Comparison of ENCODE assay signal across 2 cellular contexts in genomic region chr18:8854550-8854949, GRCh38.
TF ChIP-seq lines count a peak whose summit lies in the region.

No MANE protein-coding gene starts in this region.

TF ChIP-seq in SK-N-SH, 30 proteins besides CTCF, POLR2A, EP300 and RAD21 (continued from another document):
- TF ChIP-seq GABPA (IDR thresholded peaks at IDR 0.05; ENCODE audit: low read depth) = no peak
- TF ChIP-seq, protein P1, sequence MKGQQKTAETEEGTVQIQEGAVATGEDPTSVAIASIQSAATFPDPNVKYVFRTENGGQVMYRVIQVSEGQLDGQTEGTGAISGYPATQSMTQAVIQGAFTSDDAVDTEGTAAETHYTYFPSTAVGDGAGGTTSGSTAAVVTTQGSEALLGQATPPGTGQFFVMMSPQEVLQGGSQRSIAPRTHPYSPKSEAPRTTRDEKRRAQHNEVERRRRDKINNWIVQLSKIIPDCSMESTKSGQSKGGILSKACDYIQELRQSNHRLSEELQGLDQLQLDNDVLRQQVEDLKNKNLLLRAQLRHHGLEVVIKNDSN (IDR thresholded peaks at IDR 0.05; ENCODE audit: borderline replicate concordance, low read depth) = no peak
- TF ChIP-seq NRF1 (IDR thresholded peaks at IDR 0.05; ENCODE audit: low read depth, low read length) = no peak
- no peak for TF ChIP-seq NFIC (IDR thresholded peaks at IDR 0.05; ENCODE audit: borderline replicate concordance)
- TF ChIP-seq JUND (IDR thresholded peaks at IDR 0.05) = no peak
- TF ChIP-seq ELF1 (IDR thresholded peaks at IDR 0.05) = no peak
- TF ChIP-seq RFX5 (IDR thresholded peaks at IDR 0.05; ENCODE audit: low read length) = no peak
- TF ChIP-seq, protein P2, sequence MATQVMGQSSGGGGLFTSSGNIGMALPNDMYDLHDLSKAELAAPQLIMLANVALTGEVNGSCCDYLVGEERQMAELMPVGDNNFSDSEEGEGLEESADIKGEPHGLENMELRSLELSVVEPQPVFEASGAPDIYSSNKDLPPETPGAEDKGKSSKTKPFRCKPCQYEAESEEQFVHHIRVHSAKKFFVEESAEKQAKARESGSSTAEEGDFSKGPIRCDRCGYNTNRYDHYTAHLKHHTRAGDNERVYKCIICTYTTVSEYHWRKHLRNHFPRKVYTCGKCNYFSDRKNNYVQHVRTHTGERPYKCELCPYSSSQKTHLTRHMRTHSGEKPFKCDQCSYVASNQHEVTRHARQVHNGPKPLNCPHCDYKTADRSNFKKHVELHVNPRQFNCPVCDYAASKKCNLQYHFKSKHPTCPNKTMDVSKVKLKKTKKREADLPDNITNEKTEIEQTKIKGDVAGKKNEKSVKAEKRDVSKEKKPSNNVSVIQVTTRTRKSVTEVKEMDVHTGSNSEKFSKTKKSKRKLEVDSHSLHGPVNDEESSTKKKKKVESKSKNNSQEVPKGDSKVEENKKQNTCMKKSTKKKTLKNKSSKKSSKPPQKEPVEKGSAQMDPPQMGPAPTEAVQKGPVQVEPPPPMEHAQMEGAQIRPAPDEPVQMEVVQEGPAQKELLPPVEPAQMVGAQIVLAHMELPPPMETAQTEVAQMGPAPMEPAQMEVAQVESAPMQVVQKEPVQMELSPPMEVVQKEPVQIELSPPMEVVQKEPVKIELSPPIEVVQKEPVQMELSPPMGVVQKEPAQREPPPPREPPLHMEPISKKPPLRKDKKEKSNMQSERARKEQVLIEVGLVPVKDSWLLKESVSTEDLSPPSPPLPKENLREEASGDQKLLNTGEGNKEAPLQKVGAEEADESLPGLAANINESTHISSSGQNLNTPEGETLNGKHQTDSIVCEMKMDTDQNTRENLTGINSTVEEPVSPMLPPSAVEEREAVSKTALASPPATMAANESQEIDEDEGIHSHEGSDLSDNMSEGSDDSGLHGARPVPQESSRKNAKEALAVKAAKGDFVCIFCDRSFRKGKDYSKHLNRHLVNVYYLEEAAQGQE (IDR thresholded peaks at IDR 0.05; ENCODE audit: low read depth, low read length) = no peak
- TF ChIP-seq FOSL2 (IDR thresholded peaks at IDR 0.05; ENCODE audit: borderline replicate concordance, low read depth) = no peak
- TF ChIP-seq FOXM1 (IDR thresholded peaks at IDR 0.05; ENCODE audit: low read depth) = no peak
- no peak for TF ChIP-seq CHD2 (IDR thresholded peaks at IDR 0.05; ENCODE audit: low read length, partially characterized antibody)
- TF ChIP-seq, protein P3, sequence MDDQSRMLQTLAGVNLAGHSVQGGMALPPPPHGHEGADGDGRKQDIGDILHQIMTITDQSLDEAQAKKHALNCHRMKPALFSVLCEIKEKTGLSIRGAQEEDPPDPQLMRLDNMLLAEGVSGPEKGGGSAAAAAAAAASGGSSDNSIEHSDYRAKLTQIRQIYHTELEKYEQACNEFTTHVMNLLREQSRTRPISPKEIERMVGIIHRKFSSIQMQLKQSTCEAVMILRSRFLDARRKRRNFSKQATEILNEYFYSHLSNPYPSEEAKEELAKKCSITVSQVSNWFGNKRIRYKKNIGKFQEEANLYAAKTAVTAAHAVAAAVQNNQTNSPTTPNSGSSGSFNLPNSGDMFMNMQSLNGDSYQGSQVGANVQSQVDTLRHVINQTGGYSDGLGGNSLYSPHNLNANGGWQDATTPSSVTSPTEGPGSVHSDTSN (IDR thresholded peaks at IDR 0.05) = no peak

TF ChIP-seq in SK-N-SH treated with all-trans-retinoic acid at 6 μM for 48 hours, 23 proteins besides CTCF, POLR2A, EP300 and RAD21 (continued from another document):
- TF ChIP-seq, protein P4, sequence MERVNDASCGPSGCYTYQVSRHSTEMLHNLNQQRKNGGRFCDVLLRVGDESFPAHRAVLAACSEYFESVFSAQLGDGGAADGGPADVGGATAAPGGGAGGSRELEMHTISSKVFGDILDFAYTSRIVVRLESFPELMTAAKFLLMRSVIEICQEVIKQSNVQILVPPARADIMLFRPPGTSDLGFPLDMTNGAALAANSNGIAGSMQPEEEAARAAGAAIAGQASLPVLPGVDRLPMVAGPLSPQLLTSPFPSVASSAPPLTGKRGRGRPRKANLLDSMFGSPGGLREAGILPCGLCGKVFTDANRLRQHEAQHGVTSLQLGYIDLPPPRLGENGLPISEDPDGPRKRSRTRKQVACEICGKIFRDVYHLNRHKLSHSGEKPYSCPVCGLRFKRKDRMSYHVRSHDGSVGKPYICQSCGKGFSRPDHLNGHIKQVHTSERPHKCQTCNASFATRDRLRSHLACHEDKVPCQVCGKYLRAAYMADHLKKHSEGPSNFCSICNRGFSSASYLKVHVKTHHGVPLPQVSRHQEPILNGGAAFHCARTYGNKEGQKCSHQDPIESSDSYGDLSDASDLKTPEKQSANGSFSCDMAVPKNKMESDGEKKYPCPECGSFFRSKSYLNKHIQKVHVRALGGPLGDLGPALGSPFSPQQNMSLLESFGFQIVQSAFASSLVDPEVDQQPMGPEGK (CRISPR knock-in tag; IDR thresholded peaks at IDR 0.05; ENCODE audit: borderline replicate concordance) = no peak
- TF ChIP-seq CSDC2 (CRISPR knock-in tag; IDR thresholded peaks at IDR 0.05) (no peak), OSR1 (CRISPR knock-in tag; IDR thresholded peaks at IDR 0.05) (no peak), ZNF70 (CRISPR knock-in tag; IDR thresholded peaks at IDR 0.05) (no peak), PPARA (CRISPR knock-in tag; IDR thresholded peaks at IDR 0.05; ENCODE audit: borderline replicate concordance) (no peak), TCF4 (CRISPR knock-in tag; IDR thresholded peaks at IDR 0.05; ENCODE audit: borderline replicate concordance) (no peak)
